In the genomic region with DNA sequence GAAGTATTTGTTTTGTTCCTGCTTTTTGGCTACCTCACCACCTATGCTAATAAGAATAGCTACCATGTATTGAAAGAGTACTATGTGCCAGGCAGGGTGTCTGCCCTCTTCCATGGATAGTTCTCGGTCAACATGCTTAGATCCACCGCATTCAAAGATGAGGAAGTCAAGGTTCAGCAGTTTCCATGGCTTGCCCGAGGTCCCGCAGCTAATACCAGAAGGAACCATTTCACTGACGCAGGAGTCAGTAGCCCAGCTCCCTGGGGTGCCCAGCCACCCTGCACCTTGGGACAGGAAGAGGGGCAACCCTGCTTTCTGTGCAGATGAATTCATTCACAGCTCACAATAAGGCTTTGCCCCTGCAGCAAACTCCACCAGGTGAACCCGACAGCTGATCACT, we compare ENCODE assay signal across 19 cellular contexts.
"Had no signal": no experiment of that assay in that cellular context is flagged by ENCODE, and none has a peak within 500 bp of the region (broad histone marks: within the 10 kb centered on the region; RNA-seq: fewer than 3 reads in every experiment).

No MANE protein-coding gene starts in this region.

- H3K9me3 ChIP-seq: heart right ventricle, left lung, suprapubic skin, tibial artery, upper lobe of left lung, uterus had no signal

- DNase-seq: cortex of kidney; effector memory CD4-positive, alpha-beta T cell; heart right ventricle; hypothalamus; left lung; mesendoderm; naive thymus-derived CD4-positive, alpha-beta T cell; posterior cingulate gyrus; right cardiac atrium; small intestine; stimulated activated CD4-positive, alpha-beta T cell treated with anti-CD3 and anti-CD28 coated beads, Interleukin-12 subunit alpha, Interleukin-12 subunit beta, amount 100 ng/mL, for 4 hours; stimulated activated CD4-positive, alpha-beta T cell treated with anti-CD3 and anti-CD28 coated beads, Interleukin-2, amount 100 ng/mL, for 48 hours; stimulated activated naive CD4-positive, alpha-beta T cell treated with Interleukin-2 at 50 U/mL for 16 hours; tibial artery; upper lobe of left lung; uterus had no signal

- ATAC-seq: esophagus mucosa; heart right ventricle; left lung; naive thymus-derived CD4-positive, alpha-beta T cell; right cardiac atrium had no signal

- H3K4me1 ChIP-seq: uterus had no signal

- H3K36me3 ChIP-seq: heart right ventricle, left lung, suprapubic skin, tibial artery, upper lobe of left lung, uterus had no signal

- H3K27me3 ChIP-seq: heart right ventricle, left lung, suprapubic skin, upper lobe of left lung, uterus had no signal

- H3K27ac ChIP-seq: heart right ventricle, left lung, suprapubic skin, tibial artery, upper lobe of left lung, uterus had no signal

- H3K4me3 ChIP-seq: heart right ventricle, left lung, lung, suprapubic skin, tibial artery, upper lobe of left lung, uterus had no signal
